ENCODE assay signal across 9 cellular contexts in the genomic region with DNA sequence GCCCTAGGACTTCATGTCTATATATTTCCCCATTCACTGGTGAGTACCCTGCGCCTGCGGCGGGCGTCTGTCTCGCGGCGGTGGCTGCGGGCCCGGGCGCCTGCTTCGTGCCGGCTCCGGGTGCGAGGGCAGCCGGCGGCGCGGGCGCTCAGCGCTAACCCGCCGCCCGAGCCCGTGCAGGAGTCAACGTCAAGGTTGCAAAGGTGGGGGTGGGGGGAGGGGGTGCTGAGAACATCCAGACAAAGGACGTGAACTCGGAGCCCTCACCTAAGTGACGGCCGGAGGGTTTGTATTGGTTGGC. TPM values are rescaled to one million over a fixed set of nuclear protein-coding genes. Genes with fewer than 3 reads are reported as not detected.
A peak's percentile ranks its signal among the peaks of the same experiment; 100 is the strongest.
DNase-seq lines count a peak whose midpoint lies in the region; ATAC-seq and FAIRE-seq lines count a peak whose summit lies in the region.
"Had no signal": no experiment of that assay in that cellular context is flagged by ENCODE, and none has a peak within 500 bp of the region (broad histone marks: within the 10 kb centered on the region; RNA-seq: fewer than 3 reads in every experiment).

No MANE protein-coding gene starts in this region.

- no peaks in the 10 kb centered on the region for H3K27me3 Mint-ChIP-seq in activated naive CD8-positive, alpha-beta T cell
- H3K27me3 Mint-ChIP-seq in stimulated activated naive CD8-positive, alpha-beta T cell treated with anti-CD3 and anti-CD28 coated beads, Interleukin-15, Interleukin-2, amounts not matched to agents 100 ng/mL and 50 ng/mL, for 24 hours: no peaks in the 10 kb centered on the region

- H3K4me3 Mint-ChIP-seq in activated naive CD8-positive, alpha-beta T cell: peak overlapping the region; percentile 84
- H3K4me3 Mint-ChIP-seq in stimulated activated naive CD8-positive, alpha-beta T cell treated with anti-CD3 and anti-CD28 coated beads, Interleukin-15, Interleukin-2, amounts not matched to agents 100 ng/mL and 50 ng/mL, for 24 hours: peak overlapping the region; percentile 91

- H3K27ac Mint-ChIP-seq in activated naive CD8-positive, alpha-beta T cell: peak overlapping the region; percentile 99
- H3K27ac Mint-ChIP-seq in stimulated activated naive CD8-positive, alpha-beta T cell treated with anti-CD3 and anti-CD28 coated beads, Interleukin-15, Interleukin-2, amounts not matched to agents 100 ng/mL and 50 ng/mL, for 24 hours: peak overlapping the region; percentile 84

- peak; percentile 16 for ATAC-seq in HG03571 (IDR thresholded peaks at IDR 0.05; ENCODE audit: unreplicated experiment)

- no peak for DNase-seq in GM19239 (ENCODE audit: insufficient read length, low spot score)
- peak; percentile 81 for DNase-seq in iPS-NIHi11 (ENCODE audit: low spot score)
- no peak for DNase-seq in posterior vena cava (ENCODE audit: low spot score)
- no peak for DNase-seq in SW 1271 (lab: John Stamatoyannopoulos, UW)
- no peak for DNase-seq in OCI-M1 (lab: John Stamatoyannopoulos, UW)

- intact Hi-C loops in posterior vena cava (cut with DNase I): loop anchor here (5.0 to 10.0 kb wide), 2 partner anchors 123 to 191 kb away; no protein-coding TSS in a partner anchor

- H3K36me3 Mint-ChIP-seq in activated naive CD8-positive, alpha-beta T cell: peaks cover 7% of the 10 kb centered on the region
- peaks cover 31% of the 10 kb centered on the region for H3K36me3 Mint-ChIP-seq in stimulated activated naive CD8-positive, alpha-beta T cell treated with anti-CD3 and anti-CD28 coated beads, Interleukin-15, Interleukin-2, amounts not matched to agents 100 ng/mL and 50 ng/mL, for 24 hours (ENCODE audit: low read depth)

- peaks cover 72% of the 10 kb centered on the region for H3K4me1 Mint-ChIP-seq in activated naive CD8-positive, alpha-beta T cell (ENCODE audit: low read depth)
- H3K4me1 Mint-ChIP-seq in stimulated activated naive CD8-positive, alpha-beta T cell treated with anti-CD3 and anti-CD28 coated beads, Interleukin-15, Interleukin-2, amounts not matched to agents 100 ng/mL and 50 ng/mL, for 24 hours (ENCODE audit: low read depth): peaks cover 68% of the 10 kb centered on the region

- FAIRE-seq in GM19239 (lab: Jason Lieb, UNC): peak; percentile 31
- FAIRE-seq: TTC549 had no signal

- H3K9me3 Mint-ChIP-seq in activated naive CD8-positive, alpha-beta T cell (ENCODE audit: low read depth): no peaks in the 10 kb centered on the region
- no peaks in the 10 kb centered on the region for H3K9me3 Mint-ChIP-seq in stimulated activated naive CD8-positive, alpha-beta T cell treated with anti-CD3 and anti-CD28 coated beads, Interleukin-15, Interleukin-2, amounts not matched to agents 100 ng/mL and 50 ng/mL, for 24 hours

RNA-seq across cellular contexts. Expression of a gene that starts 0.3 kb away (rescaled TPM):
- total RNA-seq in posterior vena cava: 100 to 1,000 TPM; 104 to 280 TPM
